ENCODE assay signal across 23 cellular contexts in the genomic region with DNA sequence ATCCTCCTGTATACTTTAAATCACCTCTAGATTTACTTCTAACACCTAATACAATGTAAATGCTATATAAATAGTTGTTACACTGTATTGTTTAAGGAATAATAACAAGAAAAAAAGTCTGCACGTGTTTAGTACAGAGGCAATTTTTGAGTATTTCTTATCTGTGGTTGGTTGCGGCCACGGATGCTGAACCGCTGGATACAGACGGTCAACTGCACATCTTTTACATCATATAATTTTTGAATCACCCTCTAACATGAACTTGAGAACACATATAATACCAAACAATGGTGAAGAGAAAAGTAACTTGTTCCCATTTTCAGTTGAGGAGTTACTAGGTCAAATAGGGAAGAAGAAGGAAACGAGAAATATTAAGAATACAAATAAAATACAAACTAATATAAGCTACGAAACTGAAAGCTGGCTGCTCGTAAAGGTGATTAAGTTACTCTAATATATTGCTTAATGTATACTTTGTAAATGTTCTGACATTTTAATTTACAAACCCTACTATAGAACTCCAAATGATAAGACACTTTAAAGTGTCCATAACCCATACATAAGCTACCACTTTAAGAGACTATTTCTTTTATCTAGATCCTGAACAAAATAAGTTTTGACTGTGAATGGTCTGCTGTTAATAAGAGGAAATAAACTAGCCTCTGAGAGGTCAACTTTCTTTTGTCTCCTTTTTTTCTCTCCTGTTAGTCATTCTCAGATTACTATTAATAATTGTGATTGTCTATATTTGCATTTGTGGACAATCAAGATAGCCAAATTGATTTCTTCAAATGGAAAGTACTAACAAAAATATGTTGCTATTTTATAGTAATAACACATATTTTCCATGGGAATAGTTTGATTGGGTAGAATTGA.
DNase-seq lines count a peak whose midpoint lies in the region; ATAC-seq, FAIRE-seq and TF ChIP-seq lines count a peak whose summit lies in the region.
"Had no signal": no experiment of that assay in that cellular context is flagged by ENCODE, and none has a peak within 500 bp of the region (broad histone marks: within the 10 kb centered on the region; RNA-seq: fewer than 3 reads in every experiment).

No MANE protein-coding gene starts in this region.

- TF ChIP-seq RAD21 in SK-N-SH (IDR thresholded peaks at IDR 0.05; ENCODE audit: low read length): no peak

- DNase-seq in GM18507 (ENCODE audit: extremely low spot score, insufficient read length, low read depth) (no peak), GM20000 (ENCODE audit: low spot score) (peak; percentile 5), T-helper 2 cell (no peak), iPS-NIHi7 (ENCODE audit: extremely low spot score) (no peak), SK-N-SH (no peak)
- DNase-seq in activated effector memory CD4-positive, alpha-beta T cell treated with anti-CD3 and anti-CD28 coated beads, Interleukin-2, amount 50 U/mL, for 16 hours: no peak
- DNase-seq: CD4-positive, CD25-positive, alpha-beta regulatory T cell; effector CD4-positive, alpha-beta T cell; heart right ventricle; naive thymus-derived CD4-positive, alpha-beta T cell; NCI-H2029 treated with DMSO at 0.1 percent for 48 hours; NCI-H510A treated with DMSO at 0.1 percent for 48 hours; posterior cingulate gyrus; SHP77 treated with DMSO at 0.1 percent for 48 hours; stimulated activated CD4-positive, alpha-beta T cell treated with anti-CD3 and anti-CD28 coated beads, Interleukin-4, amount 100 ng/mL, for 1 hour had no signal

- H3K4me3 ChIP-seq in SU-DHL-6 (ENCODE audit: insufficient read depth, low read length, poor library complexity, severe bottlenecking) (no peak overlapping the region), SK-N-SH (ENCODE audit: low read depth in 2 of 2, low read length in 1 of 2) (no peak overlapping the region)
- H3K4me3 ChIP-seq: heart right ventricle, lung had no signal

- H4K20me1 ChIP-seq in SU-DHL-6 (ENCODE audit: low read depth, low read length) (no peaks in the 10 kb centered on the region), SK-N-SH (ENCODE audit: insufficient read depth) (no peaks in the 10 kb centered on the region)

- H3K9ac ChIP-seq in SU-DHL-6 (ENCODE audit: low read length): no peak overlapping the region
- no peak overlapping the region for H3K9ac ChIP-seq in SK-N-SH

- CTCF ChIA-PET in SK-N-SH (lab: Yijun Ruan, JAX): interaction anchor here (1.1 kb wide), 1 partner anchor 15 kb away, joined by 3 read pairs; no protein-coding TSS in a partner anchor

- POLR2A ChIA-PET in SK-N-SH (lab: Yijun Ruan, JAX): no interaction called here

- no peak for TF ChIP-seq EP300 in SK-N-SH (IDR thresholded peaks at IDR 0.05; ENCODE audit: borderline replicate concordance in 1 of 2, low read depth in 1 of 2, low read length in 1 of 2)

- peak; percentile 9 for FAIRE-seq in GM18507 (lab: Jason Lieb, UNC)
- FAIRE-seq: bronchial epithelial cell, H54, islet of Langerhans had no signal

- H3K27me3 ChIP-seq in SU-DHL-6 (ENCODE audit: low read length) (no peaks in the 10 kb centered on the region), SK-N-SH (ENCODE audit: insufficient read depth) (no peaks in the 10 kb centered on the region)
- H3K27me3 ChIP-seq: heart right ventricle had no signal

- H3K36me3 ChIP-seq in SU-DHL-6 (ENCODE audit: low read length) (no peaks in the 10 kb centered on the region), SK-N-SH (replicated peaks in 1 of 2; ENCODE audit: control insufficient read depth in 1 of 2, insufficient read depth in 2 of 2, low read length in 1 of 2) (no peaks in the 10 kb centered on the region)
- H3K36me3 ChIP-seq: heart right ventricle had no signal

- TF ChIP-seq CTCF in GM20000 (IDR thresholded peaks at IDR 0.05; ENCODE audit: extremely low read depth, missing control alignments) (no peak), SU-DHL-6 (IDR thresholded peaks at IDR 0.05; ENCODE audit: insufficient read depth, low read length, poor library complexity, severe bottlenecking) (no peak), SK-N-SH (IDR thresholded peaks at IDR 0.05) (no peak)

- no peaks in the 10 kb centered on the region for H3F3A ChIP-seq in SU-DHL-6 (ENCODE audit: insufficient read depth)
- no peaks in the 10 kb centered on the region for H3F3A ChIP-seq in SK-N-SH (replicated peaks; ENCODE audit: insufficient read depth)

- H2AFZ ChIP-seq in SU-DHL-6 (ENCODE audit: low read depth, low read length, severe bottlenecking): no peak overlapping the region
- no peak overlapping the region for H2AFZ ChIP-seq in SK-N-SH (ENCODE audit: low read depth)

- 97% methylated on average over 8 of the region's 8 CpGs for WGBS in SK-N-SH (ENCODE audit: low lambda C conversion rate)

- no peaks in the 10 kb centered on the region for H3K9me2 ChIP-seq in SU-DHL-6 (replicated peaks; ENCODE audit: insufficient read depth, low read length)
- no peaks in the 10 kb centered on the region for H3K9me2 ChIP-seq in SK-N-SH

- H3K9me3 ChIP-seq in SU-DHL-6 (ENCODE audit: insufficient read depth, low read length) (no peaks in the 10 kb centered on the region), SK-N-SH (no peaks in the 10 kb centered on the region)
- H3K9me3 ChIP-seq: heart right ventricle had no signal

- H3K4me1 ChIP-seq in SK-N-SH (ENCODE audit: control insufficient read depth in 1 of 2, insufficient read depth in 2 of 2, low read depth in 1 of 2, low read length in 1 of 2): peaks cover 0 to 4% of the 10 kb centered on the region in 2 experiments; a peak in 1 of 4 replicates
- H3K4me1 ChIP-seq: heart right ventricle had no signal

- no peaks in the 10 kb centered on the region for H3K79me2 ChIP-seq in SU-DHL-6 (ENCODE audit: insufficient read depth, low read length)
- H3K79me2 ChIP-seq in SK-N-SH (ENCODE audit: insufficient read depth): no peaks in the 10 kb centered on the region

- ATAC-seq in HG03066 (IDR thresholded peaks at IDR 0.05; ENCODE audit: low read depth, unreplicated experiment): peak; percentile 65
- ATAC-seq: activated CD4-positive, CD25-positive, alpha-beta regulatory T cell treated with anti-CD3 and anti-CD28 coated beads, Interleukin-2, amount 50 U/mL, for 24 hours; heart right ventricle; naive thymus-derived CD4-positive, alpha-beta T cell had no signal

- H3K4me2 ChIP-seq in SU-DHL-6 (ENCODE audit: low read depth, low read length, poor library complexity, severe bottlenecking) (peak overlapping the region; percentile 22), SK-N-SH (no peak overlapping the region)

- H3K27ac ChIP-seq in SU-DHL-6 (ENCODE audit: low read depth, low read length): no peak overlapping the region
- H3K27ac ChIP-seq in SK-N-SH (ENCODE audit: low read depth in 2 of 2, low read length in 1 of 2): no peak overlapping the region
- H3K27ac ChIP-seq: heart right ventricle, HL-60 had no signal

TF ChIP-seq in SK-N-SH, 30 proteins besides CTCF, POLR2A, EP300 and RAD21:
- TF ChIP-seq SMC3 (IDR thresholded peaks at IDR 0.05; ENCODE audit: low read depth, low read length) (no peak), MXI1 (IDR thresholded peaks at IDR 0.05; ENCODE audit: low read depth, low read length) (no peak), TEAD4 (IDR thresholded peaks at IDR 0.05; ENCODE audit: borderline replicate concordance, insufficient read depth) (no peak), RFX5 (IDR thresholded peaks at IDR 0.05; ENCODE audit: low read length) (no peak), FOXJ3 (CRISPR knock-in tag; IDR thresholded peaks at IDR 0.05) (no peak), SIN3A (IDR thresholded peaks at IDR 0.05; ENCODE audit: borderline replicate concordance, low read depth, low read length) (no peak), TCF12 (IDR thresholded peaks at IDR 0.05) (no peak), YY1 (IDR thresholded peaks at IDR 0.05; ENCODE audit: low read depth) (no peak), GABPA (IDR thresholded peaks at IDR 0.05; ENCODE audit: low read depth) (no peak)
- TF ChIP-seq, protein P1, sequence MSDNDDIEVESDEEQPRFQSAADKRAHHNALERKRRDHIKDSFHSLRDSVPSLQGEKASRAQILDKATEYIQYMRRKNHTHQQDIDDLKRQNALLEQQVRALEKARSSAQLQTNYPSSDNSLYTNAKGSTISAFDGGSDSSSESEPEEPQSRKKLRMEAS (IDR thresholded peaks at IDR 0.05; ENCODE audit: low read depth): no peak
